ENCODE assay signal across 9 cellular contexts in genomic region chr20:26208296-26209091, GRCh38.
DNase-seq lines count a peak whose midpoint lies in the region; ATAC-seq and TF ChIP-seq lines count a peak whose summit lies in the region.
"Had no signal": no experiment of that assay in that cellular context is flagged by ENCODE, and none has a peak within 500 bp of the region (broad histone marks: within the 10 kb centered on the region; RNA-seq: fewer than 3 reads in every experiment).

No MANE protein-coding gene starts in this region.

- BruUV-seq in MCF 10A (replicated peaks; lab: Mats Ljungman, UMichigan): no TSS peak

- intact Hi-C loops in breast epithelium (cut with DNase I; ENCODE audit: low total_unique reads): no loop called here
- intact Hi-C loops in MCF 10A (cut with micrococcal nuclease): no loop called here

- DNase-seq in breast epithelium (ENCODE audit: low spot score in 2 of 2): peak in 1 of 2 donors; percentile 48
- no peak for DNase-seq in MCF 10A (ENCODE audit: unreplicated experiment)
- DNase-seq in activated naive CD4-positive, alpha-beta T cell treated with anti-CD3 and anti-CD28 coated beads, Interleukin-2, amount 50 U/mL, for 16 hours: peak; percentile 73
- DNase-seq in kidney epithelial cell (ENCODE audit: low read depth): no peak
- DNase-seq in stimulated activated naive CD4-positive, alpha-beta T cell treated with Interleukin-2 at 50 U/mL for 16 hours (lab: John Stamatoyannopoulos, UW): peak; percentile 25
- no peak for DNase-seq in NCI-H2029 (lab: John Stamatoyannopoulos, UW)

- H3K27me3 Mint-ChIP-seq in MCF 10A (ENCODE audit: insufficient read depth, unreplicated experiment): no peaks in the 10 kb centered on the region

- peaks cover 6% of the 10 kb centered on the region for H3K9me3 Mint-ChIP-seq in MCF 10A (ENCODE audit: unreplicated experiment)

- no peak overlapping the region for H3K4me3 Mint-ChIP-seq in MCF 10A (ENCODE audit: unreplicated experiment)

- H3K4me1 Mint-ChIP-seq in MCF 10A (ENCODE audit: insufficient read depth, unreplicated experiment): no peaks in the 10 kb centered on the region

- no peak for TF ChIP-seq CTCF in breast epithelium (IDR thresholded peaks at IDR 0.05)
- TF ChIP-seq CTCF in MCF 10A (IDR thresholded peaks at IDR 0.05; ENCODE audit: unreplicated experiment): no peak
- no peak for TF ChIP-seq CTCF in kidney epithelial cell (IDR thresholded peaks at IDR 0.05; ENCODE audit: insufficient read depth, low read length, poor library complexity, severe bottlenecking)

- H3K27ac ChIP-seq in breast epithelium: no peak overlapping the region
- H3K27ac ChIP-seq: SK-N-MC had no signal

- H3K9me3 ChIP-seq in breast epithelium: no peaks in the 10 kb centered on the region

- POLR2A ChIA-PET in MCF 10A (lab: Yijun Ruan, JAX): interaction anchor here (0.8 kb wide), 1 partner anchor 8 kb away, joined by 3 read pairs; no protein-coding TSS in a partner anchor

- no peaks in the 10 kb centered on the region for H3K36me3 Mint-ChIP-seq in MCF 10A (ENCODE audit: insufficient read depth, unreplicated experiment)

- no peak for ATAC-seq in HG02610 (IDR thresholded peaks at IDR 0.05; ENCODE audit: unreplicated experiment)
- no peak for ATAC-seq in GM21717 (IDR thresholded peaks at IDR 0.05; ENCODE audit: unreplicated experiment)

- no peaks in the 10 kb centered on the region for H3K36me3 ChIP-seq in breast epithelium
- no peaks in the 10 kb centered on the region for H3K36me3 ChIP-seq in kidney epithelial cell (ENCODE audit: control insufficient read depth, insufficient read depth, low read length)

- H3K4me3 ChIP-seq in breast epithelium (peak overlapping the region; percentile 5 to 62 (median 35)), kidney epithelial cell (ENCODE audit: low read depth, low read length) (peak overlapping the region; percentile 25)
- H3K4me3 ChIP-seq: SK-N-MC had no signal

- CTCF ChIA-PET in MCF 10A (lab: Yijun Ruan, JAX): no interaction called here

- H3K4me1 ChIP-seq in breast epithelium: no peaks in the 10 kb centered on the region

- TF ChIP-seq POLR2A in breast epithelium (IDR thresholded peaks at IDR 0.05): no peak

- no peak overlapping the region for H3K27ac Mint-ChIP-seq in MCF 10A (ENCODE audit: low read depth, unreplicated experiment)

- H3K27me3 ChIP-seq in breast epithelium (peaks cover 5 to 33% of the 10 kb centered on the region in 2 donors), kidney epithelial cell (ENCODE audit: control insufficient read depth, insufficient read depth, low read length) (peaks cover 25% of the 10 kb centered on the region)

Comparison
In these comparisons a context has a peak if more than half of its experiments do, and no peak if none do; other contexts are left out.
1. DNase-seq: peak in activated naive CD4-positive, alpha-beta T cell treated with anti-CD3 and anti-CD28 coated beads, Interleukin-2, amount 50 U/mL, for 16 hours (single experiment) and stimulated activated naive CD4-positive, alpha-beta T cell treated with Interleukin-2 at 50 U/mL for 16 hours (single experiment); none in MCF 10A (single experiment), kidney epithelial cell (single experiment) and NCI-H2029 (single experiment).